Comparison of ENCODE assay signal across 1 cellular context in the genomic region with DNA sequence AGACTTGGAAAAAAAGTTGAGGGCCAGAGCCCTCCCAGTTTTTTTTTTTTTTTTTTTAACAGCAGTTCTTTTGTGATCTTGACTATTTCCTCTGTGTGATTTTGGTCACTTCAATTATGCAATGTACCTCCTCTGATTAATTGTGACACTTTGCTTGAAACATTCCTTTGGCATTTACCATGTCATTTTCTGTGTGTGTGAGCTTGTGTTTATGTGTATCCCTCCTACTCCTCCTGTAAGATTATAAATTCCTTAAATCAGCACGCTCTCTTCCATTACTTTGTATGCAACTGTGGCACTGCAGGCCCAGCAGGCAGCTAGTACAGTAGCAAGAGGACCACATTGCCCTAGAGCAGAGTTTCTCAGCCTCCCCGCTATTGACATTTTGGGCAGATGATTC.
TF ChIP-seq lines count a peak whose summit lies in the region.

No MANE protein-coding gene starts in this region.

TF ChIP-seq in IMR-90, 13 proteins besides CTCF, POLR2A, EP300 and RAD21:
- TF ChIP-seq NFE2L2 (IDR thresholded peaks at IDR 0.05; ENCODE audit: low read depth, low read length) (no peak), CHD1 (IDR thresholded peaks at IDR 0.05; ENCODE audit: low read depth, low read length) (no peak), RFX5 (IDR thresholded peaks at IDR 0.05; ENCODE audit: low read depth, low read length) (no peak), SMC3 (IDR thresholded peaks at IDR 0.05; ENCODE audit: low read depth, low read length) (no peak), MAZ (IDR thresholded peaks at IDR 0.05; ENCODE audit: borderline replicate concordance, low read depth, low read length) (no peak), FOS (IDR thresholded peaks at IDR 0.05; ENCODE audit: low read depth, low read length) (no peak), BHLHE40 (IDR thresholded peaks at IDR 0.05; ENCODE audit: low read depth, low read length) (no peak), MAFK (IDR thresholded peaks at IDR 0.05; ENCODE audit: low read depth, low read length) (no peak), MXI1 (IDR thresholded peaks at IDR 0.05; ENCODE audit: borderline replicate concordance, low read depth, low read length) (no peak), CEBPB (IDR thresholded peaks at IDR 0.05; ENCODE audit: low read depth, low read length) (no peak)
- TF ChIP-seq, protein P1, sequence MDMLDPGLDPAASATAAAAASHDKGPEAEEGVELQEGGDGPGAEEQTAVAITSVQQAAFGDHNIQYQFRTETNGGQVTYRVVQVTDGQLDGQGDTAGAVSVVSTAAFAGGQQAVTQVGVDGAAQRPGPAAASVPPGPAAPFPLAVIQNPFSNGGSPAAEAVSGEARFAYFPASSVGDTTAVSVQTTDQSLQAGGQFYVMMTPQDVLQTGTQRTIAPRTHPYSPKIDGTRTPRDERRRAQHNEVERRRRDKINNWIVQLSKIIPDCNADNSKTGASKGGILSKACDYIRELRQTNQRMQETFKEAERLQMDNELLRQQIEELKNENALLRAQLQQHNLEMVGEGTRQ (IDR thresholded peaks at IDR 0.05; ENCODE audit: low read depth, low read length) = no peak
